ENCODE assay signal across 37 cellular contexts in genomic region chr3:55765906-55766701, GRCh38.
"Had no signal": no experiment of that assay in that cellular context is flagged by ENCODE, and none has a peak within 500 bp of the region (broad histone marks: within the 10 kb centered on the region; RNA-seq: fewer than 3 reads in every experiment).

No MANE protein-coding gene starts in this region.

- H3K4me3 Mint-ChIP-seq: activated CD8-positive, alpha-beta T cell treated with anti-CD3 and anti-CD28 coated beads for 36 hours; activated naive CD8-positive, alpha-beta T cell treated with anti-CD3 and anti-CD28 coated beads for 36 hours; activated T-cell treated with anti-CD3 and anti-CD28 coated beads, Interleukin-2, amount 50 U/mL, for 72 hours; activated T-helper 17 cell treated with anti-CD3 and anti-CD28 coated beads, Interleukin-2, amount 50 U/mL, for 72 hours had no signal

- H3K4me1 Mint-ChIP-seq: activated naive CD8-positive, alpha-beta T cell treated with anti-CD3 and anti-CD28 coated beads for 36 hours; activated T-helper 17 cell treated with anti-CD3 and anti-CD28 coated beads, Interleukin-2, amount 50 U/mL, for 72 hours had no signal

- H3K27ac Mint-ChIP-seq: activated CD8-positive, alpha-beta T cell treated with anti-CD3 and anti-CD28 coated beads for 36 hours; activated naive CD8-positive, alpha-beta T cell treated with anti-CD3 and anti-CD28 coated beads for 36 hours; activated T-cell treated with anti-CD3 and anti-CD28 coated beads, Interleukin-2, amount 50 U/mL, for 72 hours; activated T-helper 17 cell treated with anti-CD3 and anti-CD28 coated beads, Interleukin-2, amount 50 U/mL, for 72 hours had no signal

- ATAC-seq: activated CD8-positive, alpha-beta T cell treated with anti-CD3 and anti-CD28 coated beads for 36 hours; activated T-cell treated with anti-CD3 and anti-CD28 coated beads, Interleukin-2, amount 50 U/mL, for 72 hours; activated T-helper 17 cell treated with anti-CD3 and anti-CD28 coated beads, Interleukin-2, amount 50 U/mL, for 72 hours; Right ventricle myocardium inferior had no signal

- H3K36me3 ChIP-seq: cardiac muscle cell, MG63, WERI-Rb-1 had no signal

- H3K9me3 Mint-ChIP-seq: activated CD8-positive, alpha-beta T cell treated with anti-CD3 and anti-CD28 coated beads for 36 hours had no signal

- FAIRE-seq: RCC 7860 had no signal

- H3K27me3 ChIP-seq: cardiac muscle cell, MG63 had no signal

- H3K4me3 ChIP-seq: cardiac muscle cell, MG63, PC-9 had no signal

- H3K9me3 ChIP-seq: MG63 had no signal

- H3K27me3 Mint-ChIP-seq: activated CD8-positive, alpha-beta T cell treated with anti-CD3 and anti-CD28 coated beads for 36 hours; activated naive CD8-positive, alpha-beta T cell treated with anti-CD3 and anti-CD28 coated beads for 36 hours; activated T-helper 17 cell treated with anti-CD3 and anti-CD28 coated beads, Interleukin-2, amount 50 U/mL, for 72 hours had no signal

- DNase-seq: activated CD4-positive, alpha-beta T cell treated with anti-CD3 and anti-CD28 coated beads for 1 hour; activated CD4-positive, alpha-beta T cell treated with anti-CD3 and anti-CD28 coated beads for 48 hours; activated CD4-positive, alpha-beta T cell treated with anti-CD3 and anti-CD28 coated beads, Interleukin-2, amount 50 U/mL, for 4 hours; activated CD4-positive, CD25-positive, alpha-beta regulatory T cell; activated CD8-positive, alpha-beta T cell treated with anti-CD3 and anti-CD28 coated beads for 36 hours; activated effector memory CD4-positive, alpha-beta T cell treated with anti-CD3 and anti-CD28 coated beads, Interleukin-2, amount 50 U/mL, for 16 hours; activated naive CD4-positive, alpha-beta T cell; activated naive CD4-positive, alpha-beta T cell treated with anti-CD3 and anti-CD28 coated beads, Interleukin-2, amount 50 U/mL, for 16 hours; activated naive CD8-positive, alpha-beta T cell treated with anti-CD3 and anti-CD28 coated beads for 36 hours; activated T-cell treated with anti-CD3 and anti-CD28 coated beads, Interleukin-2, amount 50 U/mL, for 1 hour; activated T-cell treated with anti-CD3 and anti-CD28 coated beads, Interleukin-2, amount 50 U/mL, for 72 hours; amniotic stem cell; aorta; Kasumi-1; KG1; MG63; NCI-H1048; NCI-H1436; NCI-H1694; NCI-H1930; NCI-H2081 treated with DMSO at 0.1 percent for 48 hours; NCI-H226; NCI-H524 treated with DMSO at 0.1 percent for 48 hours; NCI-H748 treated with DMSO at 0.1 percent for 48 hours; NK-92 treated with Interleukin-12 subunit alpha and Interleukin-12 subunit beta, amount 100 ng/mL, for 24 hours; PC-9; SIG-M5; SW 1271; T-helper 1 cell; T-helper 2 cell; T-helper 9 cell; WERI-Rb-1 had no signal

- H3K27ac ChIP-seq: cardiac muscle cell, PC-9, RWPE1, WERI-Rb-1 had no signal
